In genomic region chr1:62544570-62544969, GRCh38 we compare ENCODE assay signal across 11 cellular contexts. TPM values are rescaled to one million over a fixed set of nuclear protein-coding genes. Genes with fewer than 3 reads are reported as not detected.
"Had no signal": no experiment of that assay in that cellular context is flagged by ENCODE, and none has a peak within 500 bp of the region (broad histone marks: within the 10 kb centered on the region; RNA-seq: fewer than 3 reads in every experiment).

No MANE protein-coding gene starts in this region.

- H3K4me1 ChIP-seq: HAP-1 had no signal

- DNase-seq: GM23248, GOT3, H7, HFFc6, IMR-90, KBM-7 had no signal

- H3K4me3 ChIP-seq: GM23248, HAP-1 had no signal

- H3K27ac ChIP-seq: GM23248, HL-60 had no signal

- ATAC-seq: HCT116 had no signal

- H3K9me3 ChIP-seq: HAP-1 had no signal

RNA-seq across cellular contexts. Expression of gene ANGPTL3, which starts 52.8 kb away (rescaled TPM):
- total RNA-seq: GM23248, H4, H7, HFFc6, HT1080, IMR-90 had no signal
- polyA plus RNA-seq: GM23248, IMR-90 had no signal
